ENCODE assay signal across 15 cellular contexts in genomic region chr7:2507917-2508306, GRCh38. TPM values are rescaled to one million over a fixed set of nuclear protein-coding genes. Genes with fewer than 3 reads are reported as not detected.
A peak's percentile ranks its signal among the peaks of the same experiment; 100 is the strongest.
DNase-seq lines count a peak whose midpoint lies in the region; ATAC-seq and TF ChIP-seq lines count a peak whose summit lies in the region.
"Had no signal": no experiment of that assay in that cellular context is flagged by ENCODE, and none has a peak within 500 bp of the region (broad histone marks: within the 10 kb centered on the region; RNA-seq: fewer than 3 reads in every experiment).

No MANE protein-coding gene starts in this region.

- DNase-seq in natural killer cell (no peak), uterus (no peak), NCI-H2029 (lab: John Stamatoyannopoulos, UW) (no peak), mesothelial cell of epicardium (ENCODE audit: low spot score in 2 of 2, unreplicated experiment in 2 of 2) (no peak), HAP-1 (ENCODE audit: low spot score in 2 of 2) (no peak)
- no peak for DNase-seq in natural killer cell treated with Interleukin-12 subunit alpha and Interleukin-12 subunit beta and Interleukin-15 and Interleukin-18, amount 100 ng/mL, for 72 hours (ENCODE audit: low spot score)
- no peak for DNase-seq in activated naive CD8-positive, alpha-beta T cell treated with anti-CD3 and anti-CD28 coated beads for 36 hours
- DNase-seq in naive thymus-derived CD4-positive, alpha-beta T cell = no peak
- DNase-seq: HCEC 1CT, NCI-H526 treated with DMSO at 0.1 percent for 48 hours, nucleus accumbens had no signal

- no peak for TF ChIP-seq POLR2A in uterus (IDR thresholded peaks at IDR 0.05)

- H3K9me3 ChIP-seq in naive thymus-derived CD4-positive, alpha-beta T cell (ENCODE audit: control insufficient read depth in 2 of 3, low read length in 3 of 3) = no peaks in the 10 kb centered on the region
- no peaks in the 10 kb centered on the region for H3K9me3 ChIP-seq in uterus
- H3K9me3 ChIP-seq in HAP-1 = no peaks in the 10 kb centered on the region

- CTCF ChIA-PET in naive thymus-derived CD4-positive, alpha-beta T cell (lab: Charles Lee) = interaction anchor here (0.6 to 0.9 kb wide), 2 partner anchors 9 to 22 kb away, joined by 3 read pairs; no protein-coding TSS in a partner anchor

- H3K27me3 ChIP-seq in naive thymus-derived CD4-positive, alpha-beta T cell (ENCODE audit: control insufficient read depth in 2 of 2, insufficient read depth in 2 of 2, low read length in 2 of 2) = no peaks in the 10 kb centered on the region
- H3K27me3 ChIP-seq in uterus (no peaks in the 10 kb centered on the region), HAP-1 (ENCODE audit: low read depth) (no peaks in the 10 kb centered on the region)

- H3K36me3 Mint-ChIP-seq in natural killer cell (no peaks in the 10 kb centered on the region), mesothelial cell of epicardium (no peaks in the 10 kb centered on the region)
- H3K36me3 Mint-ChIP-seq in natural killer cell treated with Interleukin-12 subunit alpha and Interleukin-12 subunit beta and Interleukin-15 and Interleukin-18, amount 100 ng/mL, for 72 hours = no peaks in the 10 kb centered on the region
- no peaks in the 10 kb centered on the region for H3K36me3 Mint-ChIP-seq in activated naive CD8-positive, alpha-beta T cell treated with anti-CD3 and anti-CD28 coated beads for 36 hours
- no peaks in the 10 kb centered on the region for H3K36me3 Mint-ChIP-seq in naive thymus-derived CD4-positive, alpha-beta T cell

- H3K27ac Mint-ChIP-seq in natural killer cell (peak overlapping the region in 1 of 2 donors; percentile 95), mesothelial cell of epicardium (no peak overlapping the region)
- peak overlapping the region in 1 of 2 donors; percentile 57 for H3K27ac Mint-ChIP-seq in natural killer cell treated with Interleukin-12 subunit alpha and Interleukin-12 subunit beta and Interleukin-15 and Interleukin-18, amount 100 ng/mL, for 72 hours
- peak overlapping the region; percentile 85 for H3K27ac Mint-ChIP-seq in activated naive CD8-positive, alpha-beta T cell treated with anti-CD3 and anti-CD28 coated beads for 36 hours
- H3K27ac Mint-ChIP-seq in naive thymus-derived CD4-positive, alpha-beta T cell = peak overlapping the region in 7 of 9 donors; percentile 86 to 99 (median 97)

- H3K36me3 ChIP-seq in naive thymus-derived CD4-positive, alpha-beta T cell (ENCODE audit: control insufficient read depth in 2 of 3, insufficient read depth in 3 of 3, low read length in 3 of 3) = no peaks in the 10 kb centered on the region
- H3K36me3 ChIP-seq in uterus = no peaks in the 10 kb centered on the region
- H3K36me3 ChIP-seq in HAP-1 (replicated peaks) = no peaks in the 10 kb centered on the region

- TF ChIP-seq CTCF in natural killer cell (IDR thresholded peaks at IDR 0.05) (no peak), uterus (IDR thresholded peaks at IDR 0.05) (no peak), mesothelial cell of epicardium (IDR thresholded peaks at IDR 0.05; ENCODE audit: unreplicated experiment) (no peak)

- POLR2A ChIA-PET in naive thymus-derived CD4-positive, alpha-beta T cell (lab: Charles Lee) = interaction anchor here (0.6 to 9.2 kb wide), 7 partner anchors 9 to 202 kb away, joined by 3 to 401 read pairs (median 4); partner anchors contain the start of genes LFNG and TTYH3

- H3K4me1 Mint-ChIP-seq in natural killer cell (peaks cover 34 to 55% of the 10 kb centered on the region in 2 donors), mesothelial cell of epicardium (peaks cover 9% of the 10 kb centered on the region)
- peaks cover 23 to 32% of the 10 kb centered on the region in 2 donors for H3K4me1 Mint-ChIP-seq in natural killer cell treated with Interleukin-12 subunit alpha and Interleukin-12 subunit beta and Interleukin-15 and Interleukin-18, amount 100 ng/mL, for 72 hours (ENCODE audit: low read depth in 2 of 2)
- H3K4me1 Mint-ChIP-seq in activated naive CD8-positive, alpha-beta T cell treated with anti-CD3 and anti-CD28 coated beads for 36 hours = peaks cover 46% of the 10 kb centered on the region
- peaks cover 30 to 64% (median 45%) of the 10 kb centered on the region in 7 donors for H3K4me1 Mint-ChIP-seq in naive thymus-derived CD4-positive, alpha-beta T cell

- H3K4me3 ChIP-seq in naive thymus-derived CD4-positive, alpha-beta T cell (ENCODE audit: low read length) = peak overlapping the region; percentile 61
- H3K4me3 ChIP-seq in uterus (no peak overlapping the region), HAP-1 (no peak overlapping the region)

- no peak for ATAC-seq in natural killer cell
- ATAC-seq in natural killer cell treated with Interleukin-12 subunit alpha and Interleukin-12 subunit beta and Interleukin-15 and Interleukin-18, amount 100 ng/mL, for 72 hours = no peak
- no peak for ATAC-seq in naive thymus-derived CD4-positive, alpha-beta T cell

- no peaks in the 10 kb centered on the region for H3K9me3 Mint-ChIP-seq in natural killer cell
- no peaks in the 10 kb centered on the region for H3K9me3 Mint-ChIP-seq in natural killer cell treated with Interleukin-12 subunit alpha and Interleukin-12 subunit beta and Interleukin-15 and Interleukin-18, amount 100 ng/mL, for 72 hours
- H3K9me3 Mint-ChIP-seq in activated naive CD8-positive, alpha-beta T cell treated with anti-CD3 and anti-CD28 coated beads for 36 hours = no peaks in the 10 kb centered on the region
- H3K9me3 Mint-ChIP-seq in naive thymus-derived CD4-positive, alpha-beta T cell = no peaks in the 10 kb centered on the region
- H3K9me3 Mint-ChIP-seq in mesothelial cell of epicardium = no peaks in the 10 kb centered on the region

- intact Hi-C loops in natural killer cell (cut with micrococcal nuclease) (loop anchor here (1.0 kb wide), 1 partner anchor 22 kb away; no protein-coding TSS in a partner anchor), uterus (cut with DNase I; ENCODE audit: low total_unique reads) (no loop called here)
- intact Hi-C loops in naive thymus-derived CD4-positive, alpha-beta T cell (cut with micrococcal nuclease) = loop anchor here (1.0 to 5.0 kb wide), 4 partner anchors 15 to 106 kb away; partner anchors contain the start of gene CHST12 (in 1 of the 2)

- peak overlapping the region; percentile 76 for H3K4me3 Mint-ChIP-seq in natural killer cell
- no peak overlapping the region for H3K4me3 Mint-ChIP-seq in natural killer cell treated with Interleukin-12 subunit alpha and Interleukin-12 subunit beta and Interleukin-15 and Interleukin-18, amount 100 ng/mL, for 72 hours
- H3K4me3 Mint-ChIP-seq in activated naive CD8-positive, alpha-beta T cell treated with anti-CD3 and anti-CD28 coated beads for 36 hours = no peak overlapping the region
- H3K4me3 Mint-ChIP-seq in naive thymus-derived CD4-positive, alpha-beta T cell = peak overlapping the region in 8 of 10 donors; percentile 69 to 85 (median 84)
- no peak overlapping the region for H3K4me3 Mint-ChIP-seq in mesothelial cell of epicardium

- peaks cover 54% of the 10 kb centered on the region in 2 donors for H3K4me1 ChIP-seq in naive thymus-derived CD4-positive, alpha-beta T cell (ENCODE audit: control insufficient read depth in 2 of 2, insufficient read depth in 2 of 2, low read length in 2 of 2)
- H3K4me1 ChIP-seq in uterus (peaks cover 0 to 4% of the 10 kb centered on the region in 2 donors), HAP-1 (no peaks in the 10 kb centered on the region)

- H3K27ac ChIP-seq in naive thymus-derived CD4-positive, alpha-beta T cell (ENCODE audit: low read depth, low read length) = peak overlapping the region; percentile 87
- peak overlapping the region; percentile 47 to 60 for H3K27ac ChIP-seq in uterus

- in situ Hi-C loops in HAP-1 (cut with MboI; ENCODE audit: low sequenced_read_pairs) = no loop called here

- H3K27me3 Mint-ChIP-seq in natural killer cell (ENCODE audit: low read depth in 2 of 2) (no peaks in the 10 kb centered on the region), mesothelial cell of epicardium (ENCODE audit: low read depth) (no peaks in the 10 kb centered on the region)
- H3K27me3 Mint-ChIP-seq in natural killer cell treated with Interleukin-12 subunit alpha and Interleukin-12 subunit beta and Interleukin-15 and Interleukin-18, amount 100 ng/mL, for 72 hours = no peaks in the 10 kb centered on the region
- no peaks in the 10 kb centered on the region for H3K27me3 Mint-ChIP-seq in activated naive CD8-positive, alpha-beta T cell treated with anti-CD3 and anti-CD28 coated beads for 36 hours
- no peaks in the 10 kb centered on the region for H3K27me3 Mint-ChIP-seq in naive thymus-derived CD4-positive, alpha-beta T cell

RNA-seq across cellular contexts. Expression of gene LFNG, which starts 11.7 kb away (rescaled TPM):
- 100 to 1,000 TPM; 140 to 191 (median 176) TPM for total RNA-seq in natural killer cell
- total RNA-seq in natural killer cell treated with Interleukin-12 subunit alpha and Interleukin-12 subunit beta and Interleukin-15 and Interleukin-18, amount 100 ng/mL, for 72 hours = 100 to 1,000 TPM in 1 of 2 donors, 10 to 100 TPM in 1; 89.8 to 153 TPM
- 10 to 100 TPM; 21.0 to 25.8 TPM for total RNA-seq in activated naive CD8-positive, alpha-beta T cell treated with anti-CD3 and anti-CD28 coated beads for 36 hours
- total RNA-seq in naive thymus-derived CD4-positive, alpha-beta T cell = 100 to 1,000 TPM; 114 to 246 (median 151) TPM
- polyA plus RNA-seq in naive thymus-derived CD4-positive, alpha-beta T cell = 1 to 10 TPM; 1.2 to 2.3 TPM
- total RNA-seq in uterus = 10 to 100 TPM in 2 of 4 donors, 1 to 10 TPM in 1, not detected in 1; 2.3 to 30.5 (median 26.5) TPM
- 16.0 to 19.0 TPM (median 16.3 TPM) in 3 replicates for total RNA-seq in mesothelial cell of epicardium

RNA-seq across cellular contexts. Expression of gene GRIFIN, which starts 31.7 kb away (rescaled TPM):
- not detected for total RNA-seq in natural killer cell
- not detected for total RNA-seq in natural killer cell treated with Interleukin-12 subunit alpha and Interleukin-12 subunit beta and Interleukin-15 and Interleukin-18, amount 100 ng/mL, for 72 hours
- not detected for total RNA-seq in activated naive CD8-positive, alpha-beta T cell treated with anti-CD3 and anti-CD28 coated beads for 36 hours
- not detected for total RNA-seq in naive thymus-derived CD4-positive, alpha-beta T cell
- not detected for polyA plus RNA-seq in naive thymus-derived CD4-positive, alpha-beta T cell
- not detected for total RNA-seq in uterus
- total RNA-seq in mesothelial cell of epicardium = not detected in 3 replicates
- total RNA-seq: Daoy, fibroblast of lung, lower leg skin, RPMI7951 had no signal
- polyA plus RNA-seq: fibroblast of lung had no signal

RNA-seq across cellular contexts. Expression of gene BRAT1, which starts 47.4 kb away (rescaled TPM):
- total RNA-seq in natural killer cell (10 to 100 TPM; 24.9 to 26.7 (median 25.6) TPM), uterus (10 to 100 TPM; 10.3 to 44.3 (median 36.0) TPM), mesothelial cell of epicardium (44.2 to 47.6 TPM (median 46.8 TPM) in 3 replicates)
- total RNA-seq in natural killer cell treated with Interleukin-12 subunit alpha and Interleukin-12 subunit beta and Interleukin-15 and Interleukin-18, amount 100 ng/mL, for 72 hours = 10 to 100 TPM; 27.0 to 61.4 TPM
- total RNA-seq in activated naive CD8-positive, alpha-beta T cell treated with anti-CD3 and anti-CD28 coated beads for 36 hours = 10 to 100 TPM; 36.4 to 37.8 TPM
- total RNA-seq in naive thymus-derived CD4-positive, alpha-beta T cell = 10 to 100 TPM; 24.6 to 45.5 (median 37.0) TPM
- 10 to 100 TPM; 23.4 to 58.9 TPM for polyA plus RNA-seq in naive thymus-derived CD4-positive, alpha-beta T cell

RNA-seq across cellular contexts. Expression of gene IQCE, which starts 50.9 kb away (rescaled TPM):
- total RNA-seq in natural killer cell (10 to 100 TPM in 2 of 3 donors, 1 to 10 TPM in 1; 9.6 to 13.5 (median 11.3) TPM), uterus (10 to 100 TPM in 3 of 4 donors, 1 to 10 TPM in 1; 6.8 to 28.0 (median 16.9) TPM), mesothelial cell of epicardium (26.6 to 29.6 TPM (median 26.6 TPM) in 3 replicates)
- total RNA-seq in natural killer cell treated with Interleukin-12 subunit alpha and Interleukin-12 subunit beta and Interleukin-15 and Interleukin-18, amount 100 ng/mL, for 72 hours = 10 to 100 TPM; 11.6 to 17.7 TPM
- 1 to 10 TPM; 5.4 to 6.1 TPM for total RNA-seq in activated naive CD8-positive, alpha-beta T cell treated with anti-CD3 and anti-CD28 coated beads for 36 hours
- total RNA-seq in naive thymus-derived CD4-positive, alpha-beta T cell = 10 to 100 TPM in 1 of 5 experiments, 1 to 10 TPM in 4; 4.8 to 10.4 (median 7.5) TPM
- polyA plus RNA-seq in naive thymus-derived CD4-positive, alpha-beta T cell = 1 to 10 TPM; 1.6 to 1.9 TPM

Comparison
In these comparisons a context has a peak if more than half of its experiments do, and no peak if none do; other contexts are left out.
1. H3K4me3 Mint-ChIP-seq: peak in natural killer cell (single experiment) and naive thymus-derived CD4-positive, alpha-beta T cell (8 of 10); none in natural killer cell treated with Interleukin-12 subunit alpha and Interleukin-12 subunit beta and Interleukin-15 and Interleukin-18, amount 100 ng/mL, for 72 hours (single experiment), activated naive CD8-positive, alpha-beta T cell treated with anti-CD3 and anti-CD28 coated beads for 36 hours (single experiment) and mesothelial cell of epicardium (single experiment).